In genomic region chr16:87267566-87267965, GRCh38 we compare ENCODE assay signal across 17 cellular contexts.
"Had no signal": no experiment of that assay in that cellular context is flagged by ENCODE, and none has a peak within 500 bp of the region (broad histone marks: within the 10 kb centered on the region; RNA-seq: fewer than 3 reads in every experiment).

No MANE protein-coding gene starts in this region.

- H3K9ac ChIP-seq: parathyroid adenoma had no signal

- ATAC-seq: foreskin keratinocyte; left colon; naive thymus-derived CD4-positive, alpha-beta T cell; psoas muscle had no signal

- H3K27me3 ChIP-seq: foreskin keratinocyte, hepatocyte, tibial artery had no signal

- H3K9me3 ChIP-seq: psoas muscle, tibial artery had no signal

- H2AFZ ChIP-seq: hepatocyte, parathyroid adenoma had no signal

- FAIRE-seq: endothelial cell of umbilical vein had no signal

- H3K4me1 ChIP-seq: foreskin keratinocyte, parathyroid adenoma, psoas muscle had no signal

- H3K4me3 ChIP-seq: coronary artery, hepatocyte, psoas muscle, skin epidermis, tibial artery had no signal

- H3K79me2 ChIP-seq: hepatocyte, parathyroid adenoma had no signal

- DNase-seq: effector CD4-positive, alpha-beta T cell; endodermal cell; erythroblast; foreskin keratinocyte; left colon; naive thymus-derived CD4-positive, alpha-beta T cell; nephron progenitor cell; psoas muscle; retina; stimulated activated CD4-positive, alpha-beta T cell treated with anti-CD3 and anti-CD28 coated beads, Interleukin-12 subunit alpha, Interleukin-12 subunit beta, amount 100 ng/mL, for 4 hours; stimulated activated naive CD4-positive, alpha-beta T cell treated with Interleukin-2 at 50 U/mL for 16 hours had no signal

- H3K36me3 ChIP-seq: tibial artery had no signal

- H3K27ac ChIP-seq: coronary artery, foreskin keratinocyte, hepatocyte, parathyroid adenoma, psoas muscle, skin epidermis, tibial artery had no signal
